Comparison of ENCODE assay signal across 1 cellular context in genomic region chr13:30037306-30037705, GRCh38.
TF ChIP-seq lines count a peak whose summit lies in the region.

No MANE protein-coding gene starts in this region.

TF ChIP-seq in H1, 55 proteins besides CTCF, POLR2A, EP300 and RAD21:
- TF ChIP-seq SP1 (IDR thresholded peaks at IDR 0.05; ENCODE audit: low read depth, low read length), result peak; percentile 97
- no peak for TF ChIP-seq SRF (IDR thresholded peaks at IDR 0.05; ENCODE audit: low read depth, low read length)
- TF ChIP-seq FOSL1 (IDR thresholded peaks at IDR 0.05; ENCODE audit: insufficient read depth, low read depth, low read length), result no peak
- TF ChIP-seq SAP30 (IDR thresholded peaks at IDR 0.05; ENCODE audit: insufficient read depth, insufficient replicate concordance, low read length), result no peak
- peak; percentile 67 for TF ChIP-seq TEAD4 (IDR thresholded peaks at IDR 0.05; ENCODE audit: low read depth, low read length)
- TF ChIP-seq RFX5 (IDR thresholded peaks at IDR 0.05; ENCODE audit: borderline replicate concordance, low read depth, low read length), result peak; percentile 49; the same call in 1 of the 2 replicates
- TF ChIP-seq BACH1 (IDR thresholded peaks at IDR 0.05; ENCODE audit: low read length), result no peak
- TF ChIP-seq YY1 (IDR thresholded peaks at IDR 0.05; ENCODE audit: low read depth, low read length), result peak; percentile 61; the same call in 1 of the 2 replicates
- TF ChIP-seq MAX (IDR thresholded peaks at IDR 0.05), result peak; percentile 40; the same call in 1 of the 2 replicates
